1 cellular context compared by ENCODE assay signal in the genomic region with DNA sequence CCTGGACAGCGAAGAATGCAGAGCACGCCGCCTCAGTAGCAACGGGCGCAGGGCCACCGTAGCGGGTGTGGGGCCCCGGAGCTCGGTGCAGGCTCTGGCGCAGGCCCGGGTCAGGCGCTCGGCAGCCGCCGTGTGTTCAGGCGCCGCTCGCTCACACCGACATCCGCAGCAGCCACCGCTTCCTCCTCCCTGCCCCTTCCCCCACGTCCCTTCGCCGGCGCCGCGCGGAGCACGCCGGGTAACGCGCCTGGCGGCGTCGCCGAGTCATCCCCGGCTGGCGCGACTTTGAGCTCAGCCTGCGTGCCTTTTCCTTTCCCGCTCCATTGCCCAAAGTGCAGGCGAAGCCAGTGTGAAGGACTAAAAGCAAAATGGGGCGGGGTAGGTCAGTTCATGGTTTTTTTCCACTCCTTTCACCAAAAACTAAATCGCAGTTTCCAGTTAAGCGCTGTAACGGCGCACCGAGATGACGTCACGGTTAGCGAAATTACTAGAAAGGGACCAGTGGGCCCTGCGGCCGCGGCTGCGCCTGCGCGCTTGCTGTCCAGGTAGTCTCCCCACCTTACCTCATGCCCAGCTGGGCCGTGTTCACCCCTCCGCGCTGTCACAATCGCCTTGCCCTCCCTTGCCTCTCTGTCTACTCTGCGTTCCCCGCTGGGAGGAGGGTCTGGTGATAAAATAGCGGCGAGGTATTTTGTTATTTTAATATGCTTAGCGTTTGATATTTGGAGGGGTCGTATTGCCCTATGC.
A peak's percentile ranks its signal among the peaks of the same experiment; 100 is the strongest.
TF ChIP-seq lines count a peak whose summit lies in the region.

Gene UBQLN1 (minus strand): TSS at position 191 of the 747 bp plus-strand sequence. CDS start 279 bp downstream, outside the sequence.

TF ChIP-seq in K562, 482 proteins besides CTCF, POLR2A, EP300 and RAD21 (continued from another document and continues in another):
- TF ChIP-seq CTCFL (IDR thresholded peaks at IDR 0.05; ENCODE audit: borderline replicate concordance, insufficient read depth, low read depth, low read length, poor library complexity, severe bottlenecking): no peak
- TF ChIP-seq ZNF830 (CRISPR knock-in tag; IDR thresholded peaks at IDR 0.05): no peak
- no peak for TF ChIP-seq BDP1 (IDR thresholded peaks at IDR 0.05; ENCODE audit: insufficient read depth, insufficient read length)
- peak; percentile 72 for TF ChIP-seq ELF1 (tag; IDR thresholded peaks at IDR 0.05)
- TF ChIP-seq, protein P1, sequence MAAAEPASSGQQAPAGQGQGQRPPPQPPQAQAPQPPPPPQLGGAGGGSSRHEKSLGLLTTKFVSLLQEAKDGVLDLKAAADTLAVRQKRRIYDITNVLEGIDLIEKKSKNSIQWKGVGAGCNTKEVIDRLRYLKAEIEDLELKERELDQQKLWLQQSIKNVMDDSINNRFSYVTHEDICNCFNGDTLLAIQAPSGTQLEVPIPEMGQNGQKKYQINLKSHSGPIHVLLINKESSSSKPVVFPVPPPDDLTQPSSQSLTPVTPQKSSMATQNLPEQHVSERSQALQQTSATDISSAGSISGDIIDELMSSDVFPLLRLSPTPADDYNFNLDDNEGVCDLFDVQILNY (CRISPR knock-in tag; IDR thresholded peaks at IDR 0.05): no peak
- TF ChIP-seq SNIP1 (IDR thresholded peaks at IDR 0.05; ENCODE audit: low read depth): no peak
- TF ChIP-seq TOE1 (IDR thresholded peaks at IDR 0.05; ENCODE audit: borderline replicate concordance): peak; percentile 10; the same call in 1 of the 2 replicates
- no peak for TF ChIP-seq TOE1 (CRISPR knock-in tag; IDR thresholded peaks at IDR 0.05; ENCODE audit: borderline replicate concordance, low read depth)
- no peak for TF ChIP-seq ZNF121 (CRISPR knock-in tag; conservative IDR thresholded peaks at IDR 0.05)
- no peak for TF ChIP-seq SMAD1 (IDR thresholded peaks at IDR 0.05; ENCODE audit: low read depth, low read length, partially characterized antibody)
- no peak for TF ChIP-seq ZNF224 (CRISPR knock-in tag; IDR thresholded peaks at IDR 0.05)
- TF ChIP-seq ZNF124 (CRISPR knock-in tag; IDR thresholded peaks at IDR 0.05): no peak
- no peak for TF ChIP-seq CEBPB (tag; IDR thresholded peaks at IDR 0.05)
- no peak for TF ChIP-seq TSC22D4 (tag; IDR thresholded peaks at IDR 0.05)
- peak; percentile 50; the same call in 1 of the 2 replicates for TF ChIP-seq CHCHD3 (CRISPR knock-in tag; IDR thresholded peaks at IDR 0.05)
- no peak for TF ChIP-seq NR3C1 (CRISPR knock-in tag; IDR thresholded peaks at IDR 0.05)
- no peak for TF ChIP-seq ID3 (CRISPR knock-in tag; IDR thresholded peaks at IDR 0.05)
- TF ChIP-seq ID3 (tag; IDR thresholded peaks at IDR 0.05): no peak; the same call in 1 of the 2 replicates
- no peak for TF ChIP-seq BHLHE40 (IDR thresholded peaks at IDR 0.05; ENCODE audit: low read length)
- TF ChIP-seq SLC30A9 (CRISPR knock-in tag; IDR thresholded peaks at IDR 0.05): no peak
- TF ChIP-seq HCFC1 (IDR thresholded peaks at IDR 0.05; ENCODE audit: low read depth, low read length): peak; percentile 59; the same call in 1 of the 2 replicates
- 0 out of 4 replicates have a peak, but pooled peaks of 1 of the 2 experiments have one; percentile 19 for TF ChIP-seq TBL1XR1 (IDR thresholded peaks at IDR 0.05; ENCODE audit: low read length in 2 of 2)
- no peak; the same call in 1 of the 2 replicates for TF ChIP-seq LARP7 (IDR thresholded peaks at IDR 0.05)
- no peak for TF ChIP-seq SRSF3 (IDR thresholded peaks at IDR 0.05; ENCODE audit: insufficient read depth, low read length)
- TF ChIP-seq NCOA4 (IDR thresholded peaks at IDR 0.05; ENCODE audit: partially characterized antibody): no peak
- no peak for TF ChIP-seq NR2C2 (CRISPR knock-in tag; IDR thresholded peaks at IDR 0.05)
- TF ChIP-seq NR2C2 (tag; IDR thresholded peaks at IDR 0.05): peak; percentile 53; the same call in 1 of the 2 replicates
- TF ChIP-seq, protein P2, sequence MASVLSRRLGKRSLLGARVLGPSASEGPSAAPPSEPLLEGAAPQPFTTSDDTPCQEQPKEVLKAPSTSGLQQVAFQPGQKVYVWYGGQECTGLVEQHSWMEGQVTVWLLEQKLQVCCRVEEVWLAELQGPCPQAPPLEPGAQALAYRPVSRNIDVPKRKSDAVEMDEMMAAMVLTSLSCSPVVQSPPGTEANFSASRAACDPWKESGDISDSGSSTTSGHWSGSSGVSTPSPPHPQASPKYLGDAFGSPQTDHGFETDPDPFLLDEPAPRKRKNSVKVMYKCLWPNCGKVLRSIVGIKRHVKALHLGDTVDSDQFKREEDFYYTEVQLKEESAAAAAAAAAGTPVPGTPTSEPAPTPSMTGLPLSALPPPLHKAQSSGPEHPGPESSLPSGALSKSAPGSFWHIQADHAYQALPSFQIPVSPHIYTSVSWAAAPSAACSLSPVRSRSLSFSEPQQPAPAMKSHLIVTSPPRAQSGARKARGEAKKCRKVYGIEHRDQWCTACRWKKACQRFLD (CRISPR knock-in tag; IDR thresholded peaks at IDR 0.05): peak; percentile 83
- no peak; the same call in 1 of the 2 replicates for TF ChIP-seq MYC (IDR thresholded peaks at IDR 0.05; ENCODE audit: low read depth, low read length)
- TF ChIP-seq MYC (CRISPR knock-in tag; IDR thresholded peaks at IDR 0.05; ENCODE audit: borderline replicate concordance, low read depth): no peak
- no peak for TF ChIP-seq GTF2F1 (IDR thresholded peaks at IDR 0.05; ENCODE audit: low read depth, low read length)
- peak in 2 of 3 experiments; percentile 56 to 59 for TF ChIP-seq YY1 (IDR thresholded peaks at IDR 0.05; ENCODE audit: borderline replicate concordance in 1 of 3, control insufficient read depth in 1 of 3, extremely low read depth in 1 of 3, insufficient read depth in 3 of 3, insufficient read length in 1 of 3, insufficient replicate concordance in 2 of 3, low read depth in 1 of 3, low read length in 2 of 3)
- TF ChIP-seq CHAMP1 (IDR thresholded peaks at IDR 0.05): 0 out of 2 replicates have a peak, but pooled peaks have one; percentile 69
- TF ChIP-seq POLR2AphosphoS5 (IDR thresholded peaks at IDR 0.05; ENCODE audit: control insufficient read depth, insufficient read depth, low read depth, low read length): peak; percentile 68; the same call in 1 of the 2 replicates
- TF ChIP-seq ZNF146 (CRISPR knock-in tag; IDR thresholded peaks at IDR 0.05; ENCODE audit: unreplicated experiment): no peak
- TF ChIP-seq, protein P3, sequence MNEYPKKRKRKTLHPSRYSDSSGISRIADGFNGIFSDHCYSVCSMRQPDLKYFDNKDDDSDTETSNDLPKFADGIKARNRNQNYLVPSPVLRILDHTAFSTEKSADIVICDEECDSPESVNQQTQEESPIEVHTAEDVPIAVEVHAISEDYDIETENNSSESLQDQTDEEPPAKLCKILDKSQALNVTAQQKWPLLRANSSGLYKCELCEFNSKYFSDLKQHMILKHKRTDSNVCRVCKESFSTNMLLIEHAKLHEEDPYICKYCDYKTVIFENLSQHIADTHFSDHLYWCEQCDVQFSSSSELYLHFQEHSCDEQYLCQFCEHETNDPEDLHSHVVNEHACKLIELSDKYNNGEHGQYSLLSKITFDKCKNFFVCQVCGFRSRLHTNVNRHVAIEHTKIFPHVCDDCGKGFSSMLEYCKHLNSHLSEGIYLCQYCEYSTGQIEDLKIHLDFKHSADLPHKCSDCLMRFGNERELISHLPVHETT (CRISPR knock-in tag; conservative IDR thresholded peaks at IDR 0.05 in 1 of 2, IDR thresholded peaks at IDR 0.05 in 1 of 2): no peak
- peak; percentile 66 for TF ChIP-seq MGA (IDR thresholded peaks at IDR 0.05)
